8 cellular contexts compared by ENCODE assay signal in the genomic region with DNA sequence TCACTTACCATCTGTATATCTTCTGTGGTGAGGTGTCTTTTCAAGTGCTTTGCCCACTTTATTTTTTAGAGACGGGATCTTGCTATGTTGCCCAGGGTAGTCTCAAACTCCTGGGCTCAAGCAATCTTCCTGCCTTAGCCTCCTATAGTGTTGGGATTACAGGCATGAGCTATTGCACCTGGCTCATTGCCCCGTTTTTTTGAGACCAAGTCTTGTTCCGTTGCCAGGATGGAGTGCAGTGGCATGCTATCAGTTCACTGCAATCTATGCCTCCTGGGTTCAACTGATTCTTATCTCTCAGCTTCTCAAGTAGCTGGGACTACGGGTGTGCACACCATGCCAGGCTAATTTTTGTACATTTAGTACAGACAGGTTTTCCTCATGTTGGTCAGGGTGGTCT.
"Had no signal": no experiment of that assay in that cellular context is flagged by ENCODE, and none has a peak within 500 bp of the region (broad histone marks: within the 10 kb centered on the region; RNA-seq: fewer than 3 reads in every experiment).

No MANE protein-coding gene starts in this region.

- H3K9me3 Mint-ChIP-seq: HFFc6 had no signal

- H3K4me3 ChIP-seq: GM23248, HAP-1 had no signal

- H3K27me3 Mint-ChIP-seq: IgD-negative memory B cell had no signal

- DNase-seq: GM23248, GOT3, H7, HFFc6, KBM-7 had no signal

- ATAC-seq: HCT116 had no signal

- H3K9me3 ChIP-seq: HAP-1 had no signal

- H3K4me1 ChIP-seq: HAP-1 had no signal

- H3K4me3 Mint-ChIP-seq: HFFc6, IgD-negative memory B cell had no signal

- H3K4me1 Mint-ChIP-seq: IgD-negative memory B cell had no signal

- H3K27ac ChIP-seq: GM23248 had no signal

- H3K27ac Mint-ChIP-seq: HFFc6, IgD-negative memory B cell had no signal
